ENCODE assay signal across 21 cellular contexts in the genomic region with DNA sequence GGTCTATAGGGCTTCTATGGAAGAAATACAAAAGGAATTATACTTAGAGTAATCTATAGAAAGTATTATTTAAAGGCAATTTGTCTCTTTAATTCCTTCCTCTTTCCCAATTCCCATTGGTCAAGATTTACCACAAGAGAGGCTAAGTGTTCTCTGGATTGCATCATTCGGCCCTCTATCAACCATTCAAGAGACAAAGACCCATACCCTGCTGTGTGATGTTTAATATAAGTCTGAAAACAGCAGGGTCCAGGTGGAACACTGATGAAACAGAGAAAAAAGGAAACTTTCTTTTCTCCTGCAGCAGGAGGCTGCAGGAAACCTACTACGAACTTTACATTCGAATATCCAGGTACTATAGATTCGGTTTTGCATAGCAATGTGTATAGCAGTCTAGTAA.
"Had no signal": no experiment of that assay in that cellular context is flagged by ENCODE, and none has a peak within 500 bp of the region (broad histone marks: within the 10 kb centered on the region; RNA-seq: fewer than 3 reads in every experiment).

No MANE protein-coding gene starts in this region.

- H3K9me3 Mint-ChIP-seq: activated naive CD4-positive, alpha-beta T cell treated with anti-CD3 and anti-CD28 coated beads, Interleukin-2, amount 50 U/mL, for 72 hours; activated T-helper 1 cell treated with anti-CD3 and anti-CD28 coated beads, Interleukin-12 subunit alpha, Interleukin-12 subunit beta, Interleukin-2, Interleukin-4 antibody, amounts not matched to agents 30 ng/mL and 10 ng/mL and 1 ng/mL, durations not matched to agents 14 hours and 24 hours and 36 hours had no signal

- H3K27ac ChIP-seq: adrenal gland, esophagus squamous epithelium, thyroid gland had no signal

- H3K4me1 ChIP-seq: adrenal gland, thyroid gland had no signal

- ATAC-seq: activated naive CD4-positive, alpha-beta T cell treated with anti-CD3 and anti-CD28 coated beads, Interleukin-2, amount 50 U/mL, for 72 hours had no signal

- H3K27me3 Mint-ChIP-seq: activated CD4-positive, alpha-beta memory T cell treated with anti-CD3 and anti-CD28 coated beads for 36 hours had no signal

- H3K4me1 Mint-ChIP-seq: nephron had no signal

- H3K9me3 ChIP-seq: adrenal gland, esophagus squamous epithelium, thyroid gland had no signal

- H3K27ac Mint-ChIP-seq: activated CD4-positive, alpha-beta memory T cell treated with anti-CD3 and anti-CD28 coated beads for 36 hours; activated naive CD4-positive, alpha-beta T cell treated with anti-CD3 and anti-CD28 coated beads, Interleukin-2, amount 50 U/mL, for 72 hours; activated T-helper 1 cell treated with anti-CD3 and anti-CD28 coated beads, Interleukin-12 subunit alpha, Interleukin-12 subunit beta, Interleukin-2, Interleukin-4 antibody, amounts not matched to agents 30 ng/mL and 10 ng/mL and 1 ng/mL, durations not matched to agents 14 hours and 24 hours and 36 hours; nephron had no signal

- H3K4me3 Mint-ChIP-seq: activated CD4-positive, alpha-beta memory T cell treated with anti-CD3 and anti-CD28 coated beads for 36 hours; activated T-helper 1 cell treated with anti-CD3 and anti-CD28 coated beads, Interleukin-12 subunit alpha, Interleukin-12 subunit beta, Interleukin-2, Interleukin-4 antibody, amounts not matched to agents 30 ng/mL and 10 ng/mL and 1 ng/mL, durations not matched to agents 14 hours and 24 hours and 36 hours; nephron had no signal

- H3K36me3 ChIP-seq: adrenal gland, esophagus squamous epithelium, thyroid gland had no signal

- DNase-seq: activated CD4-positive, alpha-beta memory T cell treated with anti-CD3 and anti-CD28 coated beads for 36 hours; activated CD4-positive, alpha-beta T cell treated with anti-CD3 and anti-CD28 coated beads for 4 hours; activated gamma-delta T cell treated with Interleukin-2 at 50 U/mL for 16 hours; activated T-cell treated with anti-CD3 and anti-CD28 coated beads for 4 hours; adrenal gland; dermis blood vessel endothelial cell; effector memory CD4-positive, alpha-beta T cell; esophagus squamous epithelium; midbrain; occipital lobe; posterior cingulate gyrus; retina; stimulated activated CD4-positive, alpha-beta T cell treated with anti-CD3 and anti-CD28 coated beads, Interleukin-12 subunit alpha, Interleukin-12 subunit beta, amount 100 ng/mL, for 4 hours; stimulated activated CD4-positive, alpha-beta T cell treated with anti-CD3 and anti-CD28 coated beads, Interleukin-1b, Interleukin-23, amount 100 ng/mL, for 48 hours; stimulated activated CD8-positive, alpha-beta memory T cell treated with anti-CD3 and anti-CD28 coated beads, Interleukin-4, amount 100 ng/mL, for 48 hours; stimulated activated naive CD4-positive, alpha-beta T cell treated with Interleukin-2 at 50 U/mL for 16 hours; thyroid gland had no signal

- H3K36me3 Mint-ChIP-seq: activated CD4-positive, alpha-beta memory T cell treated with anti-CD3 and anti-CD28 coated beads for 36 hours; activated naive CD4-positive, alpha-beta T cell treated with anti-CD3 and anti-CD28 coated beads, Interleukin-2, amount 50 U/mL, for 72 hours had no signal

- H3K27me3 ChIP-seq: adrenal gland, esophagus squamous epithelium, thyroid gland had no signal

- H3K4me3 ChIP-seq: adrenal gland, esophagus squamous epithelium, lung, thyroid gland had no signal
